In the genomic region with DNA sequence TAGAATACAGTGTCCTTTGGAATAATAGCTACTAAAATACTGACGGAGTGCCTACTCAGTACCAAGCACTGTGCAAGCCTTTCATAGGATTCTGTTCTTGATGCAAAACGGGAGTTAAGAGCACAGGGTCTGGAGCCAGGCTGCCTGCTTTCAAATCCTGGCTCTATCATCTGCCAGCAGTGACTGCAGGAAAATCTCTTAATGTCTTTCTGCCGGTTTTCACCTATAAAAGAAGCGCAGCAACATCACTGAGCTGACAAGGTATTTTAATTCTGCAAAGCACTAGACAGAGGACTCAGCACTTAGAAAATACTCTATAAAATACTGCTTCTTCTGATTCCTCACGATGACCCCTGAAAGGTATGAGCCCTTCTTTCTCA, we compare ENCODE assay signal across 8 cellular contexts. TPM values are rescaled to one million over a fixed set of nuclear protein-coding genes. Genes with fewer than 3 reads are reported as not detected.
DNase-seq lines count a peak whose midpoint lies in the region; ATAC-seq, FAIRE-seq and TF ChIP-seq lines count a peak whose summit lies in the region.

No MANE protein-coding gene starts in this region.

- TF ChIP-seq CTCF in A549 (IDR thresholded peaks at IDR 0.05) (no peak), right lobe of liver (IDR thresholded peaks at IDR 0.05) (no peak)

- intact Hi-C loops in right lobe of liver (cut with DNase I): no loop called here

- TF ChIP-seq RAD21 in A549 (conservative IDR thresholded peaks at IDR 0.05 in 1 of 2, IDR thresholded peaks at IDR 0.05 in 1 of 2): no peak

- DNase-seq in A549 (ENCODE audit: low read depth in 1 of 2, low spot score in 1 of 2) (no peak), H7 (no peak), right lobe of liver (no peak)
- DNase-seq in activated naive CD8-positive, alpha-beta T cell treated with anti-CD3 and anti-CD28 coated beads for 36 hours: no peak
- DNase-seq in stimulated activated CD4-positive, alpha-beta T cell treated with anti-CD3 and anti-CD28 coated beads, Interleukin-15, amount 100 ng/mL, for 24 hours: no peak

- peak overlapping the region; percentile 90 for H3K4me3 Mint-ChIP-seq in activated naive CD8-positive, alpha-beta T cell treated with anti-CD3 and anti-CD28 coated beads for 36 hours

- TF ChIP-seq EP300 in A549 (IDR thresholded peaks at IDR 0.05): no peak

- POLR2A ChIA-PET in A549 (lab: Yijun Ruan, JAX): no interaction called here

- peak overlapping the region; percentile 78 to 88 for H3K27ac ChIP-seq in A549
- no peak overlapping the region for H3K27ac ChIP-seq in right lobe of liver

- H3K4me3 ChIP-seq in A549 (peak overlapping the region; percentile 90), H7 (ENCODE audit: insufficient read depth, low read depth, low read length) (peak overlapping the region; percentile 76), right lobe of liver (peak overlapping the region; percentile 63 to 78 (median 75))

- H3K4me1 Mint-ChIP-seq in activated naive CD8-positive, alpha-beta T cell treated with anti-CD3 and anti-CD28 coated beads for 36 hours: peaks cover 49% of the 10 kb centered on the region

- 20% methylated on average over 5 of the region's 5 CpGs for WGBS in A549 (ENCODE audit: missing lambda C conversion rate)
- 9% methylated on average over 5 of the region's 5 CpGs for WGBS in right lobe of liver (ENCODE audit: insufficient coverage, low coverage, low lambda C conversion rate, missing lambda C conversion rate)

- TF ChIP-seq POLR2A in A549 (IDR thresholded peaks at IDR 0.05; ENCODE audit: low read length) (no peak), right lobe of liver (IDR thresholded peaks at IDR 0.05) (no peak)

- peaks cover 25% of the 10 kb centered on the region for H3K36me3 Mint-ChIP-seq in activated naive CD8-positive, alpha-beta T cell treated with anti-CD3 and anti-CD28 coated beads for 36 hours

- H3K9me3 Mint-ChIP-seq in activated naive CD8-positive, alpha-beta T cell treated with anti-CD3 and anti-CD28 coated beads for 36 hours: no peaks in the 10 kb centered on the region

- H3K27me3 ChIP-seq in H7 (ENCODE audit: control insufficient read depth, insufficient read depth, low read length): no peaks in the 10 kb centered on the region
- no peaks in the 10 kb centered on the region for H3K27me3 ChIP-seq in right lobe of liver

- H3K4me2 ChIP-seq in A549: peak overlapping the region; percentile 97

- no peak for FAIRE-seq in A549 (lab: Jason Lieb, UNC)

- H3K27me3 Mint-ChIP-seq in activated naive CD8-positive, alpha-beta T cell treated with anti-CD3 and anti-CD28 coated beads for 36 hours: no peaks in the 10 kb centered on the region

- H3K36me3 ChIP-seq in H7 (replicated peaks; ENCODE audit: control insufficient read depth, insufficient read depth, low read length): peaks cover 1% of the 10 kb centered on the region
- H3K36me3 ChIP-seq in right lobe of liver: no peaks in the 10 kb centered on the region

- ATAC-seq in A549: peak in 1 of 2 experiments; percentile 10; a peak in 2 of 6 replicates
- no peak for ATAC-seq in right lobe of liver
- ATAC-seq in HG03045 (IDR thresholded peaks at IDR 0.05; ENCODE audit: unreplicated experiment): no peak
- ATAC-seq in HG03442 (IDR thresholded peaks at IDR 0.05; ENCODE audit: unreplicated experiment): no peak
- no peak for ATAC-seq in HG02678 (IDR thresholded peaks at IDR 0.05; ENCODE audit: unreplicated experiment)

- H3K9me3 ChIP-seq in A549 (no peaks in the 10 kb centered on the region), right lobe of liver (no peaks in the 10 kb centered on the region)

- H3K4me1 ChIP-seq in A549: peaks cover 11% of the 10 kb centered on the region; the same call in 1 of the 3 replicates
- peaks cover 0 to 7% (median 2%) of the 10 kb centered on the region in 4 donors for H3K4me1 ChIP-seq in right lobe of liver

- peak overlapping the region; percentile 82 for H3K27ac Mint-ChIP-seq in activated naive CD8-positive, alpha-beta T cell treated with anti-CD3 and anti-CD28 coated beads for 36 hours

- CTCF ChIA-PET in A549 (lab: Yijun Ruan, JAX): interaction anchor here (0.7 to 1.2 kb wide), 5 partner anchors 14 to 714 kb away, joined by 3 to 4 read pairs (median 3); no protein-coding TSS in a partner anchor

TF ChIP-seq in A549, 52 proteins besides CTCF, POLR2A, EP300 and RAD21:
- TF ChIP-seq, protein P1, sequence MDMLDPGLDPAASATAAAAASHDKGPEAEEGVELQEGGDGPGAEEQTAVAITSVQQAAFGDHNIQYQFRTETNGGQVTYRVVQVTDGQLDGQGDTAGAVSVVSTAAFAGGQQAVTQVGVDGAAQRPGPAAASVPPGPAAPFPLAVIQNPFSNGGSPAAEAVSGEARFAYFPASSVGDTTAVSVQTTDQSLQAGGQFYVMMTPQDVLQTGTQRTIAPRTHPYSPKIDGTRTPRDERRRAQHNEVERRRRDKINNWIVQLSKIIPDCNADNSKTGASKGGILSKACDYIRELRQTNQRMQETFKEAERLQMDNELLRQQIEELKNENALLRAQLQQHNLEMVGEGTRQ (IDR thresholded peaks at IDR 0.05): no peak
- TF ChIP-seq TP53 (CRISPR knock-in tag; IDR thresholded peaks at IDR 0.05) (no peak), SMC3 (IDR thresholded peaks at IDR 0.05) (no peak), ESRRA (IDR thresholded peaks at IDR 0.05; ENCODE audit: borderline replicate concordance, low read length) (no peak), RFX5 (IDR thresholded peaks at IDR 0.05) (no peak), CBX8 (IDR thresholded peaks at IDR 0.05) (no peak), POLR2AphosphoS2 (conservative IDR thresholded peaks at IDR 0.05; ENCODE audit: low read length) (no peak), KDM1A (IDR thresholded peaks at IDR 0.05; ENCODE audit: low read depth) (no peak), SREBF2 (IDR thresholded peaks at IDR 0.05) (no peak), MAFK (IDR thresholded peaks at IDR 0.05; ENCODE audit: partially characterized antibody) (no peak), KDM5A (IDR thresholded peaks at IDR 0.05) (no peak), JUN (IDR thresholded peaks at IDR 0.05) (no peak), HOXB5 (CRISPR knock-in tag; IDR thresholded peaks at IDR 0.05) (no peak), EHMT2 (IDR thresholded peaks at IDR 0.05; ENCODE audit: low read depth) (no peak)
- TF ChIP-seq, protein P2, sequence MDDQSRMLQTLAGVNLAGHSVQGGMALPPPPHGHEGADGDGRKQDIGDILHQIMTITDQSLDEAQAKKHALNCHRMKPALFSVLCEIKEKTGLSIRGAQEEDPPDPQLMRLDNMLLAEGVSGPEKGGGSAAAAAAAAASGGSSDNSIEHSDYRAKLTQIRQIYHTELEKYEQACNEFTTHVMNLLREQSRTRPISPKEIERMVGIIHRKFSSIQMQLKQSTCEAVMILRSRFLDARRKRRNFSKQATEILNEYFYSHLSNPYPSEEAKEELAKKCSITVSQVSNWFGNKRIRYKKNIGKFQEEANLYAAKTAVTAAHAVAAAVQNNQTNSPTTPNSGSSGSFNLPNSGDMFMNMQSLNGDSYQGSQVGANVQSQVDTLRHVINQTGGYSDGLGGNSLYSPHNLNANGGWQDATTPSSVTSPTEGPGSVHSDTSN (IDR thresholded peaks at IDR 0.05): no peak
- TF ChIP-seq, protein P3, sequence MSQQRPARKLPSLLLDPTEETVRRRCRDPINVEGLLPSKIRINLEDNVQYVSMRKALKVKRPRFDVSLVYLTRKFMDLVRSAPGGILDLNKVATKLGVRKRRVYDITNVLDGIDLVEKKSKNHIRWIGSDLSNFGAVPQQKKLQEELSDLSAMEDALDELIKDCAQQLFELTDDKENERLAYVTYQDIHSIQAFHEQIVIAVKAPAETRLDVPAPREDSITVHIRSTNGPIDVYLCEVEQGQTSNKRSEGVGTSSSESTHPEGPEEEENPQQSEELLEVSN (IDR thresholded peaks at IDR 0.05; ENCODE audit: borderline replicate concordance, low read depth): no peak

RNA-seq across cellular contexts. Expression of a gene that starts 0.7 kb away (rescaled TPM):
- polyA plus RNA-seq in A549 (2011; rRNA removed) (24.7 and 27.9 TPM in 2 replicates), A549 (2017; fragmentation: RNase III; extraction: RNeasy Plus Mini Kit Qiagen cat#74134 plus additional on column Dnase treatment) (24.0 to 25.4 TPM (median 25.0 TPM) in 3 replicates)
- 7.4 and 9.9 TPM in 2 replicates for polyA plus RNA-seq in A549 (2012; cell fraction: cytosol; rRNA removed)
- 5.3 and 6.5 TPM in 2 replicates for polyA plus RNA-seq in A549 (2012; cell fraction: nucleus; rRNA removed)
- polyA minus RNA-seq in A549 (2011; rRNA and poly(A)+ RNA removed): 26.0 and 27.0 TPM in 2 replicates
- total RNA-seq in H7 (2014; rRNA removed; shearing (Covaris generic)): 19.2 and 24.2 TPM in 2 replicates
- total RNA-seq in activated naive CD8-positive, alpha-beta T cell treated with anti-CD3 and anti-CD28 coated beads for 36 hours: 10 to 100 TPM; 47.5 to 47.6 TPM
- total RNA-seq in right lobe of liver: 10 to 100 TPM in 1 of 6 experiments, 1 to 10 TPM in 5; 2.0 to 12.2 (median 4.4) TPM

Comparison
In these comparisons a context has a peak if more than half of its experiments do, and no peak if none do; other contexts are left out.
1. H3K27ac ChIP-seq: peak in A549 (2 of 2); none in right lobe of liver (0 of 3).
2. Peak in every context shown above with its lines, with median percentiles within 50 percentile points of each other: H3K4me3 ChIP-seq.